In the genomic region with DNA sequence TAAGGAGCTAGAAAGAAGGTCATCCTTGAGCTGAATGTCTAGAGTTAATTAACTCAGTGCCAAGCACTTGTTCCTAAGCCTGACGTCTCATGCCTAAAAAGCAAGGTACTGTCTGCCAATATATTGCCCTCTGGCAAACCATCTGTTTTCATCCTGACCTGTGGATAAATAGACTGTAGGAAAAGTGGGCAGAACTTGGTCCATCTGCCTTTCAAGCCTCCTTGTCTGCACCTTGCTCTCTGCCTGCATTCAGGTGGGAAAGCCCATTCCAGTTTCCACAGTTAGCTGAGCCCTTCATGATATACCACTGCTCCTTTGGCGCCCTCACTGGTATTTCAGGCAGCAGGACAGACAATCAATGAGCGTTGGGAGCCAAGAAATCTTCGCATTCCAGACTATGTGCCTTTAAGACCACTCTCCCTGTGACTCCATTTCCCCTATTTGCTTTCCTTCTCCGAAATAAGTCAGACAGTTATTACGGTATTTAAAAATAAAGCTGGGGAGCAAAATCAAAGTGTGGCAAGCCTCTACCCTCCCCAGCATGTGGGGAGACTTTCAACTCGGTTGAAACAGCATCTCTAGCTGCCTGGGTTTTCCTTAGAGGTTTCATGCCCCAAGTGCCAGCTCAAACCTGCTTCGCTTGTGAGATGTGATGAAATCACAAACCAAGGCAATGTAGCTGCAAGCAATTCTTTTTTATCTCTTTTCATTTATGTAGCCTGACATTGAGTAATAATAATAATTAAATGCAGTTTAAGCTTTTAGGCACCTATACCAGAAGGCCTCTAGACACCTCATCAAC, we compare ENCODE assay signal across 18 cellular contexts. TPM values are rescaled to one million over a fixed set of nuclear protein-coding genes. Genes with fewer than 3 reads are reported as not detected.
A peak's percentile ranks its signal among the peaks of the same experiment; 100 is the strongest.
DNase-seq lines count a peak whose midpoint lies in the region; ATAC-seq and TF ChIP-seq lines count a peak whose summit lies in the region.
"Had no signal": no experiment of that assay in that cellular context is flagged by ENCODE, and none has a peak within 500 bp of the region (broad histone marks: within the 10 kb centered on the region; RNA-seq: fewer than 3 reads in every experiment).

No MANE protein-coding gene starts in this region.

- TF ChIP-seq CTCF in BJ (IDR thresholded peaks at IDR 0.05; ENCODE audit: insufficient read depth, low read depth, low read length) (peak; percentile 9; the same call in 1 of the 2 replicates), H9 (conservative IDR thresholded peaks at IDR 0.05) (peak; percentile 54), astrocyte of the cerebellum (IDR thresholded peaks at IDR 0.05; ENCODE audit: low read depth, low read length, missing control alignments) (peak; percentile 14)

- H3K27ac Mint-ChIP-seq in H9 = no peak overlapping the region
- H3K27ac Mint-ChIP-seq: activated CD4-positive, alpha-beta memory T cell treated with anti-CD3 and anti-CD28 coated beads, Interleukin-2, amount 10 ng/mL, durations not matched to agents 7 days and 5 days; stimulated activated naive B cell treated with anti-CD40 and anti-IgM and Interleukin-4, amounts not matched to agents 10 μg/mL and 1 μg/mL and 100 μg/mL, for 72 hours had no signal

- H3K27me3 Mint-ChIP-seq in H9 (ENCODE audit: low read depth) = peaks cover 36% of the 10 kb centered on the region

- H3K79me2 ChIP-seq in H9 (ENCODE audit: insufficient read depth, low read length) = no peaks in the 10 kb centered on the region

- no peak for ATAC-seq in HG02852 (IDR thresholded peaks at IDR 0.05; ENCODE audit: unreplicated experiment)
- no peak for ATAC-seq in HG03135 (IDR thresholded peaks at IDR 0.05; ENCODE audit: unreplicated experiment)
- ATAC-seq: pancreas; stimulated activated naive B cell treated with anti-CD40 and anti-IgM and Interleukin-4, amounts not matched to agents 10 μg/mL and 1 μg/mL and 100 μg/mL, for 72 hours had no signal

- H3K4me1 Mint-ChIP-seq in H9 = peaks cover 34 to 36% of the 10 kb centered on the region in 2 experiments
- H3K4me1 Mint-ChIP-seq: activated CD4-positive, alpha-beta memory T cell treated with anti-CD3 and anti-CD28 coated beads, Interleukin-2, amount 10 ng/mL, durations not matched to agents 7 days and 5 days had no signal

- H3K4me3 ChIP-seq in BJ (ENCODE audit: low read depth, low read length) (no peak overlapping the region), astrocyte of the cerebellum (ENCODE audit: low read depth, low read length) (no peak overlapping the region)
- H3K4me3 ChIP-seq: colonic mucosa, lung, pancreas had no signal

- no peak overlapping the region for H3K14ac ChIP-seq in H9 (ENCODE audit: insufficient read depth, low read length)

- H3K4me3 Mint-ChIP-seq in H9 = no peak overlapping the region; a peak in 1 of 5 replicates
- H3K4me3 Mint-ChIP-seq: activated CD4-positive, alpha-beta memory T cell treated with anti-CD3 and anti-CD28 coated beads, Interleukin-2, amount 10 ng/mL, durations not matched to agents 7 days and 5 days; stimulated activated naive B cell treated with anti-CD40 and anti-IgM and Interleukin-4, amounts not matched to agents 10 μg/mL and 1 μg/mL and 100 μg/mL, for 72 hours had no signal

- POLR2A ChIA-PET in BJ (lab: Charles Lee) = interaction anchor here (0.6 kb wide), 1 partner anchor 58 kb away, joined by 4 read pairs; no protein-coding TSS in a partner anchor

- H4K8ac ChIP-seq in H9 (replicated peaks; ENCODE audit: insufficient read length, low read depth, low read length) = no peak overlapping the region

- no CpG with 5 or more reads among the region's 8 CpGs for WGBS in H9 (ENCODE audit: extremely low coverage, insufficient read length, low lambda C conversion rate)

- H4K91ac ChIP-seq in H9 (ENCODE audit: insufficient read length, low read depth, low read length) = no peak overlapping the region

- H3K27me3 ChIP-seq in BJ (ENCODE audit: control insufficient read depth, insufficient read depth, low read length) (no peaks in the 10 kb centered on the region), H9 (ENCODE audit: insufficient read depth, low read length) (no peaks in the 10 kb centered on the region; the same call in 1 of the 2 replicates)
- H3K27me3 ChIP-seq: colonic mucosa, pancreas had no signal

- no peak overlapping the region for H4K5ac ChIP-seq in H9 (ENCODE audit: insufficient read length, low read depth, low read length)

- in situ Hi-C loops in astrocyte of the cerebellum (cut with HindIII; ENCODE audit: low sequenced_read_pairs) = loop anchor here (5.0 kb wide), 1 partner anchor 57 kb away; no protein-coding TSS in a partner anchor

- no peak overlapping the region for H3K4me2 ChIP-seq in H9 (ENCODE audit: insufficient read depth, insufficient read length, low read length)

- H3K23ac ChIP-seq in H9 (ENCODE audit: insufficient read length, low read depth, low read length) = no peak overlapping the region

- H3T11ph ChIP-seq in H9 (ENCODE audit: low read length) = no peak overlapping the region

- peaks cover 14 to 25% of the 10 kb centered on the region in 2 experiments for H3K9me3 Mint-ChIP-seq in H9
- H3K9me3 Mint-ChIP-seq: activated CD4-positive, alpha-beta memory T cell treated with anti-CD3 and anti-CD28 coated beads, Interleukin-2, amount 10 ng/mL, durations not matched to agents 7 days and 5 days had no signal

- H3K9me3 ChIP-seq in H9 (ENCODE audit: control insufficient read depth, low read depth, low read length) = no peaks in the 10 kb centered on the region
- H3K9me3 ChIP-seq: colonic mucosa, pancreas had no signal

- CTCF ChIA-PET in BJ (lab: Yijun Ruan, JAX) = interaction anchor here (1.0 to 1.8 kb wide), 2 partner anchors 9 to 29 kb away, joined by 3 to 10 read pairs; no protein-coding TSS in a partner anchor

- H3K27ac ChIP-seq in H9 (ENCODE audit: insufficient read length, low read depth, low read length) = no peak overlapping the region
- H3K27ac ChIP-seq: colonic mucosa, pancreas had no signal

- no peak overlapping the region for H2AFZ ChIP-seq in H9 (ENCODE audit: low read length)

- H3K9ac ChIP-seq in H9 (ENCODE audit: extremely low read depth, insufficient read length, low read length) = no peak overlapping the region

- no peak overlapping the region for H2AK5ac ChIP-seq in H9 (ENCODE audit: insufficient read length, low read length)

- no peak overlapping the region for H2BK12ac ChIP-seq in H9 (ENCODE audit: insufficient read length, low read depth, low read length)

- H3K36me3 Mint-ChIP-seq in H9 (ENCODE audit: insufficient read depth in 1 of 3, low read depth in 3 of 3) = peaks cover 7 to 36% (median 10%) of the 10 kb centered on the region in 3 experiments

- no peak overlapping the region for H2BK20ac ChIP-seq in H9 (ENCODE audit: low read depth, low read length, poor library complexity, severe bottlenecking)

- no peaks in the 10 kb centered on the region for H3K23me2 ChIP-seq in H9 (ENCODE audit: insufficient read length, low read depth, low read length, poor library complexity, severe bottlenecking)

- H2BK5ac ChIP-seq in H9 (ENCODE audit: insufficient read length, low read length) = no peak overlapping the region

- H3K36me3 ChIP-seq in BJ (ENCODE audit: control insufficient read depth, insufficient read depth, low read length) = no peaks in the 10 kb centered on the region
- H3K36me3 ChIP-seq: colonic mucosa, pancreas had no signal

- no peak overlapping the region for H3K56ac ChIP-seq in H9 (ENCODE audit: insufficient read length, low read depth, low read length)

- H2BK15ac ChIP-seq in H9 (ENCODE audit: low read depth, low read length) = no peak overlapping the region

- H3K79me1 ChIP-seq in H9 (ENCODE audit: insufficient read depth, low read depth, low read length, poor library complexity, severe bottlenecking) = no peaks in the 10 kb centered on the region

- DNase-seq in BJ (ENCODE audit: low read depth) (no peak), H9 (peak; percentile 46), astrocyte of the cerebellum (ENCODE audit: low read depth) (no peak), iPS-NIHi7 (ENCODE audit: extremely low spot score) (peak; percentile 28), posterior cingulate gyrus (no peak)
- no peak for DNase-seq in activated CD4-positive, CD25-positive, alpha-beta regulatory T cell (lab: John Stamatoyannopoulos, UW)
- DNase-seq: activated CD4-positive, alpha-beta memory T cell treated with anti-CD3 and anti-CD28 coated beads, Interleukin-2, amount 10 ng/mL, durations not matched to agents 7 days and 5 days; activated naive CD4-positive, alpha-beta T cell treated with anti-CD3 and anti-CD28 coated beads, Interleukin-2, amount 50 U/mL, for 16 hours; colonic mucosa; Kasumi-1; NK-92 treated with Interleukin-12 subunit alpha and Interleukin-12 subunit beta, amount 100 ng/mL, for 24 hours; pancreas; stimulated activated CD4-positive, alpha-beta T cell treated with anti-CD3 and anti-CD28 coated beads, Interleukin-2, amount 100 ng/mL, for 24 hours; stimulated activated naive B cell treated with anti-CD40 and anti-IgM and Interleukin-4, amounts not matched to agents 10 μg/mL and 1 μg/mL and 100 μg/mL, for 72 hours had no signal

- no peak overlapping the region for H3K18ac ChIP-seq in H9 (ENCODE audit: insufficient read length, low read depth, low read length)

- no peak overlapping the region for H2BK120ac ChIP-seq in H9 (ENCODE audit: low read depth, low read length, poor library complexity, severe bottlenecking)

- H4K20me1 ChIP-seq in H9 (ENCODE audit: control insufficient read depth, insufficient read depth, insufficient read length) = no peaks in the 10 kb centered on the region

- peaks cover 4% of the 10 kb centered on the region; the same call in 1 of the 2 replicates for H3K4me1 ChIP-seq in H9 (ENCODE audit: insufficient read depth, low read length)
- H3K4me1 ChIP-seq: Caco-2, colonic mucosa, pancreas had no signal

- H3K4ac ChIP-seq in H9 (ENCODE audit: low read depth, low read length) = no peak overlapping the region

- intact Hi-C loops in posterior cingulate gyrus (cut with DNase I) = loop anchor here (10.0 kb wide), 2 partner anchors 111 to 441 kb away; no protein-coding TSS in a partner anchor

RNA-seq across cellular contexts. Expression of a gene that starts 2.5 kb away (rescaled TPM):
- polyA plus RNA-seq in BJ (2011; rRNA removed) = 10.2 and 11.1 TPM in 2 replicates
- 5.5 and 7.9 TPM in 2 replicates for polyA minus RNA-seq in BJ (2011; rRNA and poly(A)+ RNA removed)
- total RNA-seq in H9 (2021) = 4.5 and 5.0 TPM in 2 replicates
- total RNA-seq: activated CD4-positive, alpha-beta memory T cell treated with anti-CD3 and anti-CD28 coated beads, Interleukin-2, amount 10 ng/mL, durations not matched to agents 7 days and 5 days had no signal

Comparison
In these comparisons a context has a peak if more than half of its experiments do, and no peak if none do; other contexts are left out.
1. DNase-seq: peak in H9 (single experiment) and iPS-NIHi7 (single experiment); none in BJ (single experiment), astrocyte of the cerebellum (single experiment), posterior cingulate gyrus (0 of 10) and activated CD4-positive, CD25-positive, alpha-beta regulatory T cell (0 of 4).
2. Peak in every context shown above with its lines, with median percentiles within 50 percentile points of each other: CTCF ChIP-seq.